18 cellular contexts compared by ENCODE assay signal in the genomic region with DNA sequence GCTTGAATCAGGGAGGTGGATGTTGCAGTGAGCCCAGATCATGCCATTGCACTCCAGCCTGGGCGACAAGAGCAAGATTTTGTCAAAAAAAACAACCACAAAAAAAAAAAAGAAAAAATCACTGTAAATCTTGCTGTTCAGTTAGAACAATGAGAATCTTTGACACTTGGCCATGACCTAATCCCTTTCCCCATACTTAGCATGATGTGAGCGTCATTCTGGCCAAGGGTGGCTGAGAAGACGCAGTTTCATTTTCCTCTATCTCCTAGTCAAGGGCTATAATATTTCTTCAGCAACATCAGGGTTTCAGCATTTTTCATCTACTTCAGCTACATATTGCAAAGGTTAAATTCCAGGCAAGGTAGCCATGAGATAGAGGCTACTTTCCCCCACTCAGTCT.
A peak's percentile ranks its signal among the peaks of the same experiment; 100 is the strongest.
DNase-seq lines count a peak whose midpoint lies in the region; ATAC-seq lines count a peak whose summit lies in the region.
"Had no signal": no experiment of that assay in that cellular context is flagged by ENCODE, and none has a peak within 500 bp of the region (broad histone marks: within the 10 kb centered on the region; RNA-seq: fewer than 3 reads in every experiment).

No MANE protein-coding gene starts in this region.

- peak overlapping the region; percentile 62 for H3K27ac ChIP-seq in cingulate gyrus (ENCODE audit: low read depth, low read length)
- peak overlapping the region; percentile 24 for H3K27ac ChIP-seq in layer of hippocampus (ENCODE audit: low read depth, low read length)
- peak overlapping the region; percentile 26 for H3K27ac ChIP-seq in stomach smooth muscle (ENCODE audit: low read length)
- H3K27ac ChIP-seq: A549, Peyer's patch had no signal

- H3K9ac ChIP-seq in stomach smooth muscle (ENCODE audit: low read length in 2 of 2): no peak overlapping the region

- no peak overlapping the region for H3K4me3 ChIP-seq in stomach smooth muscle (ENCODE audit: low read length in 2 of 2)
- H3K4me3 ChIP-seq: A549, GM23338, Peyer's patch had no signal

- peak; percentile 4 for DNase-seq in HT1080 (ENCODE audit: low read depth)
- DNase-seq in NCI-H1436 (lab: John Stamatoyannopoulos, UW): no peak
- DNase-seq: CD4-positive, alpha-beta T cell; DMS153; GF-D8; KG1; NCI-H1417 treated with DMSO at 0.1 percent for 48 hours; NCI-H2029 treated with DMSO at 0.1 percent for 48 hours; NCI-H446 treated with DMSO at 0.1 percent for 48 hours; Peyer's patch had no signal

- H3K4me1 ChIP-seq in stomach smooth muscle (ENCODE audit: control insufficient read depth, insufficient read depth, low read length): no peaks in the 10 kb centered on the region
- H3K4me1 ChIP-seq: A549, Peyer's patch had no signal

- H3K9me3 ChIP-seq in stomach smooth muscle (ENCODE audit: control insufficient read depth in 2 of 2, low read length in 2 of 2): no peaks in the 10 kb centered on the region
- H3K9me3 ChIP-seq: A549, Peyer's patch had no signal

- H3K27me3 ChIP-seq in layer of hippocampus (ENCODE audit: control insufficient read depth, insufficient read depth, low read length) (no peaks in the 10 kb centered on the region), stomach smooth muscle (ENCODE audit: control insufficient read depth in 1 of 2, insufficient read depth in 2 of 2, low read length in 2 of 2) (no peaks in the 10 kb centered on the region)
- H3K27me3 ChIP-seq: Peyer's patch had no signal

- ATAC-seq in GM21825 (IDR thresholded peaks at IDR 0.05; ENCODE audit: unreplicated experiment) (no peak), GM21526 (IDR thresholded peaks at IDR 0.05; ENCODE audit: low FRiP score, unreplicated experiment) (no peak)
- ATAC-seq: A549, Right ventricle myocardium inferior had no signal

- no peaks in the 10 kb centered on the region for H3K36me3 ChIP-seq in stomach smooth muscle (ENCODE audit: control insufficient read depth in 2 of 2, insufficient read depth in 2 of 2, low read length in 2 of 2)
- H3K36me3 ChIP-seq: Peyer's patch had no signal
